Comparison of ENCODE assay signal across 1 cellular context in the genomic region with DNA sequence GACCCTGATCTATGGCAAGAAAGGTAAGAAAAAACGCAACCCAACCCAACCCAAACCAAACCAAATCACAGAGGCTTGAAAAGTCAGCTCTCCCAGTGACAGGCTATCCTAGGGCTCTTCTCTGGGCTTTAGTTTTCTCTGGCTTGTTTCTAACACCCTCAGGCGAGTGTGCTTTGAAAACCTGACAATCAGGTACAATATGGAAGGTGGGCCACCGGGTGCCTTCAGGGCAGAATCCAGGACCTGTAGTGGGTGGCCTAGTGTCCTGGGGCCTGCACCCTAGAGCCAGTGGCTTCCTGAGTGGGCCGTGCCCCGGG.
TF ChIP-seq lines count a peak whose summit lies in the region.

No MANE protein-coding gene starts in this region.

TF ChIP-seq in HCT116, 20 proteins besides CTCF, POLR2A, EP300 and RAD21 (continued from another document):
- TF ChIP-seq REST (IDR thresholded peaks at IDR 0.05; ENCODE audit: low read depth) (no peak), EZH2phosphoT487 (IDR thresholded peaks at IDR 0.05; ENCODE audit: borderline replicate concordance) (no peak)
